In the genomic region with DNA sequence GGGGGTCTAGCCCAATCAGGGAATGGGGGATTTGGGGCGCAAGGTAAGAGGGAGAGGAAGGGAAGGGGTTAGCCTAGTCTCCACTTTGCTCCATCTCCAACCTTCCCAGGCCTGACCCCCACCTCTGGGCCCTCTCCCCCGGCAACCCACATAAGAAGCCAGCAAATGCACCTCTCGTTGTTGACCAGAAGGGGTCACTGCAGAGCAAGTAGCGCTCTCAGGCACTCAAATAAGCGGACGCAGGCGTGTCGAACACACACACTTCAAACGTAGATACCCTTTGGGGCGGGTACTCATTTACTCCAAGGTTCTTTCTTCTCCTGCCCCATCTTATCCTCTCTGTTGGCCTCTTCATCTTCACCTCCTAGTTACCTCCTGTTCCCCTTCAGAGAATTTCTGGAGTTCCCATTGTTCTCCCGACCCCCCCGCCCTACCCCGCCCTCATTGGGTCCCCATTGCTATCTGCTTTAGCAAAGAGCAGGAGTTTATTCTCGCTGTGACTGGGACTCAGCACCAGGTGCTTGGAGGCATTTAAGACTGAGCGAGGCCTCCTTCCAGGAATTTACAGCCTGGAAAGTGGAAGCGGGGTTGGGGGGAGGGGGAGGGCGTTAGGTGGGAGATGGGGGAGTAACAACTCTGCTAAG, we compare ENCODE assay signal across 8 cellular contexts. TPM values are rescaled to one million over a fixed set of nuclear protein-coding genes. Genes with fewer than 3 reads are reported as not detected.
A peak's percentile ranks its signal among the peaks of the same experiment; 100 is the strongest.
DNase-seq lines count a peak whose midpoint lies in the region; ATAC-seq, FAIRE-seq and TF ChIP-seq lines count a peak whose summit lies in the region.

No MANE protein-coding gene starts in this region.

- no peak overlapping the region for H2AFZ ChIP-seq in Loucy (ENCODE audit: low read length)

- TF ChIP-seq POLR2A in A549 (IDR thresholded peaks at IDR 0.05; ENCODE audit: low read length): no peak
- no peak for TF ChIP-seq POLR2A in erythroblast (IDR thresholded peaks at IDR 0.05; ENCODE audit: low read length)

- ATAC-seq in A549 (peak; percentile 43 to 91; a peak in 4 of 6 replicates), GM19463 (IDR thresholded peaks at IDR 0.05; ENCODE audit: unreplicated experiment) (no peak)

- peak; percentile 75 to 80 for DNase-seq in A549 (ENCODE audit: low read depth in 1 of 2, low spot score in 1 of 2)
- DNase-seq in GM06990 (ENCODE audit: extremely low read depth, insufficient read length): no peak
- peak; percentile 10 for DNase-seq in RWPE1 (ENCODE audit: low spot score)
- DNase-seq in erythroblast (lab: John Stamatoyannopoulos, UW): peak; percentile 54 to 75
- DNase-seq in middle frontal gyrus (ENCODE audit: extremely low spot score, low spot score): peak; percentile 44
- DNase-seq in activated CD4-positive, CD25-positive, alpha-beta regulatory T cell (lab: John Stamatoyannopoulos, UW): no peak

- TF ChIP-seq CTCF in A549 (IDR thresholded peaks at IDR 0.05): peak; percentile 61
- peak; percentile 74 for TF ChIP-seq CTCF in GM06990 (IDR thresholded peaks at IDR 0.05; ENCODE audit: insufficient read depth, low read length, poor library complexity, severe bottlenecking)
- TF ChIP-seq CTCF in Loucy (conservative IDR thresholded peaks at IDR 0.05; ENCODE audit: low read length): peak; percentile 57
- TF ChIP-seq CTCF in RWPE1 (conservative IDR thresholded peaks at IDR 0.05; ENCODE audit: low read depth): peak; percentile 29

- no peaks in the 10 kb centered on the region for H3K9me3 ChIP-seq in A549
- no peaks in the 10 kb centered on the region for H3K9me3 ChIP-seq in Loucy (ENCODE audit: insufficient read depth, low read depth, low read length)

- FAIRE-seq in A549 (lab: Jason Lieb, UNC): no peak

- no peaks in the 10 kb centered on the region for H3K36me3 ChIP-seq in GM06990 (ENCODE audit: control insufficient read depth, insufficient read depth, low read length)
- H3K36me3 ChIP-seq in Loucy (ENCODE audit: insufficient read depth, low read length): no peaks in the 10 kb centered on the region

- H3K27me3 ChIP-seq in GM06990 (replicated peaks; ENCODE audit: control insufficient read depth, insufficient read depth, low read length) (no peaks in the 10 kb centered on the region; the same call in 1 of the 2 replicates), Loucy (ENCODE audit: insufficient read depth, low read length, poor library complexity, severe bottlenecking) (no peaks in the 10 kb centered on the region)

- H3K4me1 ChIP-seq in A549 (no peaks in the 10 kb centered on the region), Loucy (ENCODE audit: insufficient read depth, low read length, poor library complexity, severe bottlenecking) (no peaks in the 10 kb centered on the region)

- peak overlapping the region; percentile 27; the same call in 2 of the 3 replicates for H3K4me2 ChIP-seq in A549
- H3K4me2 ChIP-seq in Loucy (ENCODE audit: low read depth, low read length, poor library complexity, severe bottlenecking): no peak overlapping the region

- CTCF ChIA-PET in A549 (lab: Yijun Ruan, JAX): interaction anchor here (0.6 to 2.4 kb wide), 15 partner anchors 8 to 565 kb away, joined by 3 to 11 read pairs (median 3); no protein-coding TSS in a partner anchor
- CTCF ChIA-PET in RWPE1 (lab: Yijun Ruan, JAX): no interaction called here

- no peak overlapping the region for H3K27ac ChIP-seq in A549
- no peak overlapping the region for H3K27ac ChIP-seq in RWPE1

- H4K20me1 ChIP-seq in Loucy (ENCODE audit: insufficient read depth, low read length, poor library complexity, severe bottlenecking): no peaks in the 10 kb centered on the region

- no peak overlapping the region for H3K4me3 ChIP-seq in A549
- H3K4me3 ChIP-seq in GM06990 (replicated peaks; ENCODE audit: low read depth, low read length): no peak overlapping the region
- no peak overlapping the region for H3K4me3 ChIP-seq in Loucy (ENCODE audit: low read length, poor library complexity, severe bottlenecking)

- H3K9me2 ChIP-seq in Loucy (replicated peaks; ENCODE audit: low read depth, low read length): no peaks in the 10 kb centered on the region

- no peak for TF ChIP-seq EP300 in A549 (IDR thresholded peaks at IDR 0.05)

- no peak overlapping the region for H3K9ac ChIP-seq in Loucy (ENCODE audit: low read depth, low read length, poor library complexity, severe bottlenecking)

- 3% methylated on average over 12 of the region's 17 CpGs for WGBS in A549 (ENCODE audit: missing lambda C conversion rate)

- TF ChIP-seq RAD21 in A549 (conservative IDR thresholded peaks at IDR 0.05 in 1 of 2, IDR thresholded peaks at IDR 0.05 in 1 of 2): peak; percentile 55 to 64; a peak in 4 of 5 replicates

- no peaks in the 10 kb centered on the region for H3F3A ChIP-seq in Loucy (ENCODE audit: low read depth)

- H3K79me2 ChIP-seq in Loucy (ENCODE audit: insufficient read depth, low read length): no peaks in the 10 kb centered on the region

- POLR2A ChIA-PET in A549 (lab: Yijun Ruan, JAX) (no interaction called here), RWPE1 (lab: Yijun Ruan, JAX; ENCODE audit: low non-redundant PET) (no interaction called here)

TF ChIP-seq in A549, 52 proteins besides CTCF, POLR2A, EP300 and RAD21:
- TF ChIP-seq POLR2AphosphoS2 (conservative IDR thresholded peaks at IDR 0.05; ENCODE audit: low read length) (no peak), SMC3 (IDR thresholded peaks at IDR 0.05) (peak; percentile 56)

RNA-seq across cellular contexts. Expression of gene SRRM4, which starts 1.5 kb away (rescaled TPM):
- polyA plus RNA-seq in A549 (2011; rRNA removed) (not detected in 2 replicates), A549 (2017; fragmentation: RNase III; extraction: RNeasy Plus Mini Kit Qiagen cat#74134 plus additional on column Dnase treatment) (not detected in 3 replicates)
- not detected in 2 replicates for polyA plus RNA-seq in A549 (2012; cell fraction: cytosol; rRNA removed)
- polyA plus RNA-seq in A549 (2012; cell fraction: nucleus; rRNA removed): not detected in 2 replicates
- 0.04 TPM in 1 of 2 replicates, not detected in the other for polyA minus RNA-seq in A549 (2011; rRNA and poly(A)+ RNA removed)

Comparison
In these comparisons a context has a peak if more than half of its experiments do, and no peak if none do; other contexts are left out.
1. DNase-seq: peak in A549 (2 of 2), RWPE1 (single experiment), erythroblast (2 of 2) and middle frontal gyrus (single experiment); none in GM06990 (single experiment) and activated CD4-positive, CD25-positive, alpha-beta regulatory T cell (0 of 4).
2. Peak in every context shown above with its lines, with median percentiles within 50 percentile points of each other: CTCF ChIP-seq.